Comparison of ENCODE assay signal across 8 cellular contexts in the genomic region with DNA sequence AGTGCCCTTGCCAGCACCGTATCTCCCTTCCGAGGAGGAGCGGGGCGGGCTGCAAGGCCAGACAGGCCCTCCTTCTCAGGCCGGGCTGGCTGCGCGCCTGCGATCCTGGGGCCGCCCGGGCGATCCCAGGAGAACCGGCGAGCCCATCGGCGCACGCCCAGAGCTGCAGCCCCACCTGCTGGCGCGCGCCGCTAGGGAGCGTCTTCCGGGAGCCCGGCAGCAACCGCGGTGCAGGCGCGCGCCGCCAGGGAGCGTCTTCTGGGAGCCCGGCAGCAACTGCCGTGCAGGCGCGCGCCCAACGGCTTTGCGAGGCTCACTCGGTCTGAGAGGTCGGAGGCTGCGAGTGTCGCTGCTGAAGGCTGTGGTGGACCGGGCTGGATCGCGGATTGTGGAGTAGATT.
DNase-seq lines count a peak whose midpoint lies in the region; ATAC-seq and TF ChIP-seq lines count a peak whose summit lies in the region.
"Not testable (repeated sequence)": the region's sequence is repeated elsewhere in the genome, so short reads cannot be mapped to it uniquely, and the experiment has no call there.

No MANE protein-coding gene starts in this region.

- H2AFZ ChIP-seq in PC-3 (ENCODE audit: low read length): not testable (repeated sequence)

- peak; percentile 100 for ATAC-seq in GM19324 (IDR thresholded peaks at IDR 0.05; ENCODE audit: low FRiP score, unreplicated experiment)
- ATAC-seq in HG02870 (IDR thresholded peaks at IDR 0.05; ENCODE audit: unreplicated experiment): peak; percentile 98
- ATAC-seq in PC-3: peak; percentile 100
- peak; percentile 93 to 100 for ATAC-seq in naive B cell (ENCODE audit: low read depth in 2 of 2)

- not testable (repeated sequence) for DNase-seq in AG04450 (ENCODE audit: low read depth, low spot score); PC-3
- DNase-seq in activated T-cell treated with anti-CD3 and anti-CD28 coated beads for 4 hours (peak; percentile 65), naive B cell (peak; percentile 41)
- DNase-seq in effector memory CD4-positive, alpha-beta T cell: peak; percentile 12 to 47 (median 25)
- peak; percentile 64 to 76 (median 65) for DNase-seq in stimulated activated CD4-positive, alpha-beta T cell treated with anti-CD3 and anti-CD28 coated beads, TNF-alpha, amount 100 ng/mL, for 48 hours (ENCODE audit: low read depth in 3 of 3)

- not testable (repeated sequence) for H3K9me3 Mint-ChIP-seq in naive B cell

- H3K36me3 Mint-ChIP-seq in naive B cell: not testable (repeated sequence)

- H3K27me3 ChIP-seq in AG04450 (ENCODE audit: control insufficient read depth, insufficient read depth, low read length); PC-3 (ENCODE audit: low read length); effector memory CD4-positive, alpha-beta T cell (replicated peaks; ENCODE audit: control insufficient read depth, insufficient read depth, low read length, poor library complexity, severe bottlenecking): not testable (repeated sequence)

- BruUV-seq in PC-3 (replicated peaks; lab: Mats Ljungman, UMichigan): not testable (repeated sequence)

- not testable (repeated sequence) for H3K4me2 ChIP-seq in PC-3 (ENCODE audit: low read length)

- not testable (repeated sequence) for H3F3A ChIP-seq in PC-3 (ENCODE audit: low read length, unreplicated experiment)

- H3K4me3 ChIP-seq in AG04450 (ENCODE audit: low read depth, low read length); PC-3 (ENCODE audit: low read length); effector memory CD4-positive, alpha-beta T cell (ENCODE audit: insufficient read depth, low read depth, low read length, poor library complexity, severe bottlenecking): not testable (repeated sequence)

- CTCF ChIA-PET in AG04450 (lab: Charles Lee); PC-3 (lab: Charles Lee): not testable (repeated sequence)

- not testable (repeated sequence) for H3K79me2 ChIP-seq in PC-3 (ENCODE audit: low read length)

- peak overlapping the region in 1 of 8 donors; percentile 23 for H3K4me3 Mint-ChIP-seq in naive B cell

- H3K27ac Mint-ChIP-seq in naive B cell: not testable (repeated sequence)

- H3K9me2 ChIP-seq in PC-3 (replicated peaks; ENCODE audit: low read length): not testable (repeated sequence)

- not testable (repeated sequence) for H4K20me1 ChIP-seq in PC-3 (ENCODE audit: low read length)

- not testable (repeated sequence) for H3K4me1 Mint-ChIP-seq in naive B cell

- H3K9ac ChIP-seq in PC-3 (ENCODE audit: low read length): not testable (repeated sequence)

- not testable (repeated sequence) for H3K9me3 ChIP-seq in AG04450 (ENCODE audit: control insufficient read depth, insufficient read depth, low read length); PC-3 (ENCODE audit: low read length); effector memory CD4-positive, alpha-beta T cell (ENCODE audit: control insufficient read depth, low read length)

- not testable (repeated sequence) for H3K27ac ChIP-seq in AG04450 (ENCODE audit: low read depth, low read length); PC-3 (ENCODE audit: low read length); effector memory CD4-positive, alpha-beta T cell (ENCODE audit: insufficient read depth, low read length, poor library complexity, severe bottlenecking)

- not testable (repeated sequence) for H3K4me1 ChIP-seq in PC-3 (ENCODE audit: insufficient read depth, low read length); effector memory CD4-positive, alpha-beta T cell (ENCODE audit: control insufficient read depth, insufficient read depth, low read length, poor library complexity, severe bottlenecking)

- POLR2A ChIA-PET in AG04450 (lab: Yijun Ruan, JAX); PC-3 (lab: Charles Lee; ENCODE audit: unreplicated experiment): not testable (repeated sequence)

- TF ChIP-seq CTCF in AG04450 (IDR thresholded peaks at IDR 0.05; ENCODE audit: low read depth, low read length): peak; percentile 15; the same call in 1 of the 2 replicates
- TF ChIP-seq CTCF in PC-3 (conservative IDR thresholded peaks at IDR 0.05; ENCODE audit: low read depth, low read length): not testable (repeated sequence)

- intact Hi-C loops in PC-3 (cut with micrococcal nuclease): not testable (repeated sequence)

- H3K36me3 ChIP-seq in PC-3 (ENCODE audit: low read depth, low read length); effector memory CD4-positive, alpha-beta T cell (ENCODE audit: control insufficient read depth, insufficient read depth, low read length): not testable (repeated sequence)

- not testable (repeated sequence) for H3K27me3 Mint-ChIP-seq in naive B cell
